ENCODE assay signal across 1 cellular context in genomic region chr1:25587290-25587689, GRCh38.
TF ChIP-seq lines count a peak whose summit lies in the region.

No MANE protein-coding gene starts in this region.

TF ChIP-seq in GM12891, 5 proteins besides CTCF, POLR2A, EP300 and RAD21:
- TF ChIP-seq TAF1 (IDR thresholded peaks at IDR 0.05; ENCODE audit: low read depth, low read length) (no peak), POU2F2 (IDR thresholded peaks at IDR 0.05; ENCODE audit: low read depth, low read length) (no peak), POLR2AphosphoS5 (IDR thresholded peaks at IDR 0.05; ENCODE audit: low read depth, low read length) (no peak), SPI1 (IDR thresholded peaks at IDR 0.05; ENCODE audit: low read depth, low read length) (no peak), PAX5 (IDR thresholded peaks at IDR 0.05; ENCODE audit: insufficient read depth, low read length, severe bottlenecking) (no peak)
